Comparison of ENCODE assay signal across 21 cellular contexts in the genomic region with DNA sequence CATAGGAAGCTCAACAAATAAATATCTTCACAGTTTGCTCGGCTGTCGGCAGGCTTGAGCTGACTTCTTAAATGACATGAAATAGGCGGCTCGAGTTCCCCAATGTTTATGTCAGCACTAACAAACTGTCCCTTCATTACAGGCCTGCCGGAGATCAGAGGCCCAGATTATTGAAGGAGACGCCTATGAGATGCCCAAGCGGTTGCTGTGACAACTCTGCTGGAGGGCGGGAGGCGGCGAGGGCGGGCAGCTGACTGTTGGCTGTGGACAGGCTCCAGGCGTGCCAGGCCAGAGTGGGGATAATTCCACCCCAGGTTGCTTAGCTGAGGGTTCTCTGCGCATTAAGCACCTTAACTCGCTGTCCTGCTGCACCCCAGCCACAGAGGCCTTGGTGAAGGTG. TPM values are rescaled to one million over a fixed set of nuclear protein-coding genes. Genes with fewer than 3 reads are reported as not detected.
DNase-seq lines count a peak whose midpoint lies in the region; ATAC-seq and TF ChIP-seq lines count a peak whose summit lies in the region.
"Had no signal": no experiment of that assay in that cellular context is flagged by ENCODE, and none has a peak within 500 bp of the region (broad histone marks: within the 10 kb centered on the region; RNA-seq: fewer than 3 reads in every experiment).

No MANE protein-coding gene starts in this region.

- no peaks in the 10 kb centered on the region for H3K4me1 Mint-ChIP-seq in activated CD8-positive, alpha-beta memory T cell treated with anti-CD3 and anti-CD28 coated beads, Interleukin-2, amount 10 ng/mL, durations not matched to agents 7 days and 5 days
- H3K4me1 Mint-ChIP-seq in neural crest cell = peaks cover 33% of the 10 kb centered on the region
- H3K4me1 Mint-ChIP-seq: naive thymus-derived CD8-positive, alpha-beta T cell had no signal

- no peaks in the 10 kb centered on the region for H3K36me3 Mint-ChIP-seq in activated CD8-positive, alpha-beta memory T cell treated with anti-CD3 and anti-CD28 coated beads, Interleukin-2, amount 10 ng/mL, durations not matched to agents 7 days and 5 days
- peaks cover 13% of the 10 kb centered on the region for H3K36me3 Mint-ChIP-seq in neural crest cell (ENCODE audit: low read depth)

- no peak for ATAC-seq in activated CD8-positive, alpha-beta memory T cell treated with anti-CD3 and anti-CD28 coated beads, Interleukin-2, amount 10 ng/mL, durations not matched to agents 7 days and 5 days
- ATAC-seq in HG02798 (IDR thresholded peaks at IDR 0.05; ENCODE audit: poor library complexity, unreplicated experiment) = no peak
- ATAC-seq: lower lobe of right lung; naive thymus-derived CD8-positive, alpha-beta T cell had no signal

- peaks cover 3% of the 10 kb centered on the region for H3K9me3 Mint-ChIP-seq in activated CD8-positive, alpha-beta memory T cell treated with anti-CD3 and anti-CD28 coated beads, Interleukin-2, amount 10 ng/mL, durations not matched to agents 7 days and 5 days (ENCODE audit: low read depth)
- peaks cover 15% of the 10 kb centered on the region for H3K9me3 Mint-ChIP-seq in neural crest cell

- CTCF ChIA-PET in activated CD8-positive, alpha-beta memory T cell treated with anti-CD3 and anti-CD28 coated beads, Interleukin-2, amount 10 ng/mL, durations not matched to agents 7 days and 5 days (lab: Charles Lee) = no interaction called here

- no peak overlapping the region for H3K27ac Mint-ChIP-seq in activated CD8-positive, alpha-beta memory T cell treated with anti-CD3 and anti-CD28 coated beads, Interleukin-2, amount 10 ng/mL, durations not matched to agents 7 days and 5 days
- H3K27ac Mint-ChIP-seq in neural crest cell (ENCODE audit: unreplicated experiment) = no peak overlapping the region
- H3K27ac Mint-ChIP-seq: activated naive CD4-positive, alpha-beta T cell treated with anti-CD3 and anti-CD28 coated beads for 36 hours; dendritic cell treated with granulocyte-macrophage colony-stimulating factor and Interleukin-4, amounts not matched to agents 40 ng/mL and 50 ng/mL, for 4 days; HFFc6; naive thymus-derived CD8-positive, alpha-beta T cell had no signal

- TF ChIP-seq CTCF in neural crest cell (conservative IDR thresholded peaks at IDR 0.05) = no peak

- H3K4me3 Mint-ChIP-seq in activated CD8-positive, alpha-beta memory T cell treated with anti-CD3 and anti-CD28 coated beads, Interleukin-2, amount 10 ng/mL, durations not matched to agents 7 days and 5 days = no peak overlapping the region
- peak overlapping the region; percentile 25 for H3K4me3 Mint-ChIP-seq in neural crest cell
- H3K4me3 Mint-ChIP-seq: activated naive CD4-positive, alpha-beta T cell treated with anti-CD3 and anti-CD28 coated beads for 36 hours; dendritic cell treated with granulocyte-macrophage colony-stimulating factor and Interleukin-4, amounts not matched to agents 40 ng/mL and 50 ng/mL, for 4 days; HFFc6; naive thymus-derived CD8-positive, alpha-beta T cell had no signal

- no peaks in the 10 kb centered on the region for H3K27me3 Mint-ChIP-seq in activated CD8-positive, alpha-beta memory T cell treated with anti-CD3 and anti-CD28 coated beads, Interleukin-2, amount 10 ng/mL, durations not matched to agents 7 days and 5 days
- H3K27me3 Mint-ChIP-seq in neural crest cell (ENCODE audit: low read depth) = peaks cover 8% of the 10 kb centered on the region

- DNase-seq in activated CD8-positive, alpha-beta memory T cell treated with anti-CD3 and anti-CD28 coated beads, Interleukin-2, amount 10 ng/mL, durations not matched to agents 7 days and 5 days = peak; percentile 25
- DNase-seq in activated CD8-positive, alpha-beta memory T cell treated with anti-CD3 and anti-CD28 coated beads, Interleukin-2, amount 50 U/mL, for 48 hours = no peak
- DNase-seq in fibroblast of peridontal ligament (ENCODE audit: extremely low read depth) = peak; percentile 18
- DNase-seq in neural crest cell (ENCODE audit: low read depth, low spot score) = peak; percentile 57
- no peak for DNase-seq in AG08396 (ENCODE audit: low spot score)
- DNase-seq in NCI-H524 (lab: John Stamatoyannopoulos, UW) = no peak
- DNase-seq in kidney glomerular epithelial cell (lab: John Stamatoyannopoulos, UW) = no peak
- DNase-seq: activated CD4-positive, alpha-beta T cell treated with anti-CD3 and anti-CD28 coated beads, Interleukin-2, amount 50 U/mL, for 4 hours; activated naive CD4-positive, alpha-beta T cell treated with anti-CD3 and anti-CD28 coated beads for 36 hours; activated T-cell treated with anti-CD3 and anti-CD28 coated beads, Interleukin-2, amount 50 U/mL, for 1 hour; DMS153; HFFc6; Karpas-422; lower lobe of right lung; naive thymus-derived CD8-positive, alpha-beta T cell; sigmoid colon; stimulated activated naive CD4-positive, alpha-beta T cell; T-helper 1 cell; trophoblast cell had no signal

RNA-seq across cellular contexts. Expression of a gene that starts 39.2 kb away (rescaled TPM):
- total RNA-seq in activated CD8-positive, alpha-beta memory T cell treated with anti-CD3 and anti-CD28 coated beads, Interleukin-2, amount 10 ng/mL, durations not matched to agents 7 days and 5 days = under 1 TPM in 1 of 2 experiments, not detected in 1; 0.12 TPM
- total RNA-seq in neural crest cell = 2.2 and 2.5 TPM in 2 replicates
- total RNA-seq: activated naive CD4-positive, alpha-beta T cell treated with anti-CD3 and anti-CD28 coated beads for 36 hours; naive thymus-derived CD8-positive, alpha-beta T cell had no signal

Comparison
In these comparisons a context has a peak if more than half of its experiments do, and no peak if none do; other contexts are left out.
1. DNase-seq: peak in activated CD8-positive, alpha-beta memory T cell treated with anti-CD3 and anti-CD28 coated beads, Interleukin-2, amount 10 ng/mL, durations not matched to agents 7 days and 5 days (single experiment), fibroblast of peridontal ligament (single experiment) and neural crest cell (single experiment); none in activated CD8-positive, alpha-beta memory T cell treated with anti-CD3 and anti-CD28 coated beads, Interleukin-2, amount 50 U/mL, for 48 hours (single experiment), AG08396 (single experiment), NCI-H524 (0 of 2) and kidney glomerular epithelial cell (single experiment).